15 cellular contexts compared by ENCODE assay signal in genomic region chr1:229065613-229066012, GRCh38.
A peak's percentile ranks its signal among the peaks of the same experiment; 100 is the strongest.
DNase-seq lines count a peak whose midpoint lies in the region; ATAC-seq and TF ChIP-seq lines count a peak whose summit lies in the region.
"Had no signal": no experiment of that assay in that cellular context is flagged by ENCODE, and none has a peak within 500 bp of the region (broad histone marks: within the 10 kb centered on the region; RNA-seq: fewer than 3 reads in every experiment).

No MANE protein-coding gene starts in this region.

- intact Hi-C loops in CD14-positive monocyte (cut with micrococcal nuclease), result loop anchor here (5.0 kb wide), 3 partner anchors 38 to 78 kb away; no protein-coding TSS in a partner anchor
- intact Hi-C loops in esophagus muscularis mucosa (cut with DNase I), result no loop called here
- intact Hi-C loops in CD4-positive, alpha-beta memory T cell (cut with micrococcal nuclease), result no loop called here

- 100% methylated on average over 3 of the region's 3 CpGs for WGBS in esophagus muscularis mucosa

- no peak overlapping the region for H3K4me3 Mint-ChIP-seq in CD14-positive monocyte
- H3K4me3 Mint-ChIP-seq in stimulated activated naive B cell treated with anti-CD40 and anti-IgM and Interleukin-4, amounts not matched to agents 10 μg/mL and 1 μg/mL and 100 μg/mL, for 72 hours, result no peak overlapping the region
- no peak overlapping the region for H3K4me3 Mint-ChIP-seq in CD4-positive, alpha-beta memory T cell
- H3K4me3 Mint-ChIP-seq: H9 had no signal

- CTCF ChIA-PET in CD4-positive, alpha-beta memory T cell (lab: Charles Lee; ENCODE audit: partially characterized antibody), result no interaction called here

- H3K27ac ChIP-seq in esophagus muscularis mucosa (replicated peaks in 1 of 4) (no peak overlapping the region), neutrophil (peak overlapping the region; percentile 90)
- H3K27ac ChIP-seq in CD4-positive, alpha-beta memory T cell (ENCODE audit: low read depth, low read length), result no peak overlapping the region

- no peak overlapping the region for H3K4me3 ChIP-seq in esophagus muscularis mucosa
- no peak overlapping the region for H3K4me3 ChIP-seq in neutrophil (ENCODE audit: low read depth in 1 of 2, low read length in 1 of 2)
- H3K4me3 ChIP-seq in CD4-positive, alpha-beta memory T cell (ENCODE audit: low read length in 2 of 2), result no peak overlapping the region
- H3K4me3 ChIP-seq: GM12878 had no signal

- ATAC-seq in HG03025 (IDR thresholded peaks at IDR 0.05; ENCODE audit: low FRiP score, unreplicated experiment), result no peak
- no peak for ATAC-seq in stimulated activated naive B cell treated with anti-CD40 and anti-IgM and Interleukin-4, amounts not matched to agents 10 μg/mL and 1 μg/mL and 100 μg/mL, for 72 hours (replicated peaks)
- ATAC-seq: GM12878 had no signal

- H3K36me3 ChIP-seq in esophagus muscularis mucosa (no peaks in the 10 kb centered on the region), neutrophil (no peaks in the 10 kb centered on the region)
- H3K36me3 ChIP-seq in CD4-positive, alpha-beta memory T cell (ENCODE audit: insufficient read depth, low read length), result no peaks in the 10 kb centered on the region

- peaks cover 89% of the 10 kb centered on the region for H3K4me1 Mint-ChIP-seq in CD14-positive monocyte
- H3K4me1 Mint-ChIP-seq in stimulated activated naive B cell treated with anti-CD40 and anti-IgM and Interleukin-4, amounts not matched to agents 10 μg/mL and 1 μg/mL and 100 μg/mL, for 72 hours, result peaks cover 6 to 10% of the 10 kb centered on the region in 2 donors
- peaks cover 27 to 39% (median 35%) of the 10 kb centered on the region in 4 donors for H3K4me1 Mint-ChIP-seq in CD4-positive, alpha-beta memory T cell

- no peak for TF ChIP-seq POLR2A in esophagus muscularis mucosa (IDR thresholded peaks at IDR 0.05; ENCODE audit: low read depth)

- TF ChIP-seq EP300 in esophagus muscularis mucosa (IDR thresholded peaks at IDR 0.05), result no peak

- TF ChIP-seq CTCF in CD14-positive monocyte (IDR thresholded peaks at IDR 0.05) (no peak), esophagus muscularis mucosa (IDR thresholded peaks at IDR 0.05) (no peak), neutrophil (IDR thresholded peaks at IDR 0.05) (no peak)

- peaks cover 0 to 2% of the 10 kb centered on the region in 2 donors for H3K36me3 Mint-ChIP-seq in CD14-positive monocyte
- H3K36me3 Mint-ChIP-seq in stimulated activated naive B cell treated with anti-CD40 and anti-IgM and Interleukin-4, amounts not matched to agents 10 μg/mL and 1 μg/mL and 100 μg/mL, for 72 hours, result no peaks in the 10 kb centered on the region
- no peaks in the 10 kb centered on the region for H3K36me3 Mint-ChIP-seq in CD4-positive, alpha-beta memory T cell
- H3K36me3 Mint-ChIP-seq: CD8-positive, alpha-beta memory T cell had no signal

- DNase-seq in CD14-positive monocyte (ENCODE audit: low spot score) (no peak), esophagus muscularis mucosa (ENCODE audit: extremely low spot score) (peak; percentile 37)
- no peak for DNase-seq in stimulated activated naive B cell treated with anti-CD40 and anti-IgM and Interleukin-4, amounts not matched to agents 10 μg/mL and 1 μg/mL and 100 μg/mL, for 72 hours
- no peak for DNase-seq in CD4-positive, alpha-beta memory T cell
- DNase-seq: AML-193; CD8-positive, alpha-beta memory T cell; COR-L47; DMS 273 treated with DMSO at 0.1 percent for 48 hours; DMS53; DND-41; EL; H9 had no signal

- H3K27ac Mint-ChIP-seq in CD14-positive monocyte, result peak overlapping the region in 5 of 7 donors; percentile 16 to 91 (median 24)
- no peak overlapping the region for H3K27ac Mint-ChIP-seq in stimulated activated naive B cell treated with anti-CD40 and anti-IgM and Interleukin-4, amounts not matched to agents 10 μg/mL and 1 μg/mL and 100 μg/mL, for 72 hours
- peak overlapping the region in 1 of 7 donors; percentile 29 for H3K27ac Mint-ChIP-seq in CD4-positive, alpha-beta memory T cell
- H3K27ac Mint-ChIP-seq: H9 had no signal

- H3K27me3 ChIP-seq in esophagus muscularis mucosa (no peaks in the 10 kb centered on the region), neutrophil (no peaks in the 10 kb centered on the region)
- H3K27me3 ChIP-seq in CD4-positive, alpha-beta memory T cell (ENCODE audit: insufficient read depth, low read length), result no peaks in the 10 kb centered on the region

- H3K9me3 Mint-ChIP-seq in CD14-positive monocyte, result peaks cover 0 to 3% (median 0%) of the 10 kb centered on the region in 7 donors
- no peaks in the 10 kb centered on the region for H3K9me3 Mint-ChIP-seq in stimulated activated naive B cell treated with anti-CD40 and anti-IgM and Interleukin-4, amounts not matched to agents 10 μg/mL and 1 μg/mL and 100 μg/mL, for 72 hours
- no peaks in the 10 kb centered on the region for H3K9me3 Mint-ChIP-seq in CD4-positive, alpha-beta memory T cell
- H3K9me3 Mint-ChIP-seq: CD8-positive, alpha-beta memory T cell; H9 had no signal

- no peaks in the 10 kb centered on the region for H3K9me3 ChIP-seq in esophagus muscularis mucosa
- H3K9me3 ChIP-seq in neutrophil, result no peaks in the 10 kb centered on the region
- no peaks in the 10 kb centered on the region for H3K9me3 ChIP-seq in CD4-positive, alpha-beta memory T cell (ENCODE audit: control insufficient read depth in 1 of 2, low read length in 2 of 2)

- H3K4me1 ChIP-seq in esophagus muscularis mucosa, result peaks cover 19 to 59% (median 46%) of the 10 kb centered on the region in 4 donors
- H3K4me1 ChIP-seq in neutrophil (ENCODE audit: control insufficient read depth in 1 of 2, insufficient read depth in 1 of 2, low read depth in 1 of 2, low read length in 1 of 2), result peaks cover 95 to 97% of the 10 kb centered on the region in 2 experiments
- peaks cover 19% of the 10 kb centered on the region for H3K4me1 ChIP-seq in CD4-positive, alpha-beta memory T cell (ENCODE audit: insufficient read depth, low read length)

- POLR2A ChIA-PET in CD4-positive, alpha-beta memory T cell (lab: Charles Lee; ENCODE audit: partially characterized antibody), result no interaction called here

- no peaks in the 10 kb centered on the region for H3K27me3 Mint-ChIP-seq in CD14-positive monocyte (ENCODE audit: low read depth in 3 of 3)
- H3K27me3 Mint-ChIP-seq in stimulated activated naive B cell treated with anti-CD40 and anti-IgM and Interleukin-4, amounts not matched to agents 10 μg/mL and 1 μg/mL and 100 μg/mL, for 72 hours, result peaks cover 7 to 17% of the 10 kb centered on the region in 2 donors
- H3K27me3 Mint-ChIP-seq in CD4-positive, alpha-beta memory T cell, result no peaks in the 10 kb centered on the region

Comparison
In these comparisons a context has a peak if more than half of its experiments do, and no peak if none do; other contexts are left out.
1. intact Hi-C loops: an anchor here in CD14-positive monocyte (5.0 kb wide); none called in esophagus muscularis mucosa and CD4-positive, alpha-beta memory T cell.